1 cellular context compared by ENCODE assay signal in genomic region chr19:530133-531008, GRCh38.
TF ChIP-seq lines count a peak whose summit lies in the region.

No MANE protein-coding gene starts in this region.

TF ChIP-seq in HepG2, 621 proteins besides CTCF, POLR2A, EP300 and RAD21 (continued from another document and continues in another):
- TF ChIP-seq DNMT3B (CRISPR knock-in tag; conservative IDR thresholded peaks at IDR 0.05) (no peak), ZNF607 (CRISPR knock-in tag; IDR thresholded peaks at IDR 0.05; ENCODE audit: borderline replicate concordance) (no peak; the same call in 1 of the 2 replicates), KDM5A (IDR thresholded peaks at IDR 0.05; ENCODE audit: borderline replicate concordance, low read length) (no peak), ZNF317 (CRISPR knock-in tag; IDR thresholded peaks at IDR 0.05) (no peak), ZNF367 (CRISPR knock-in tag; IDR thresholded peaks at IDR 0.05; ENCODE audit: borderline replicate concordance) (no peak), NCOA1 (CRISPR knock-in tag; IDR thresholded peaks at IDR 0.05) (no peak), ERF (CRISPR knock-in tag; IDR thresholded peaks at IDR 0.05) (no peak), ZNF205 (CRISPR knock-in tag; IDR thresholded peaks at IDR 0.05) (no peak), ZBTB20 (CRISPR knock-in tag; IDR thresholded peaks at IDR 0.05; ENCODE audit: borderline replicate concordance, low read depth) (no peak; the same call in 1 of the 2 replicates), CENPX (CRISPR knock-in tag; IDR thresholded peaks at IDR 0.05) (no peak), ZNF142 (CRISPR knock-in tag; IDR thresholded peaks at IDR 0.05) (no peak), RFX5 (IDR thresholded peaks at IDR 0.05; ENCODE audit: low read depth, low read length) (no peak), RFX1 (IDR thresholded peaks at IDR 0.05) (no peak), ZNF672 (CRISPR knock-in tag; IDR thresholded peaks at IDR 0.05) (no peak), JUN (CRISPR knock-in tag; IDR thresholded peaks at IDR 0.05) (no peak), PLSCR1 (CRISPR knock-in tag; IDR thresholded peaks at IDR 0.05; ENCODE audit: borderline replicate concordance) (no peak), XBP1 (CRISPR knock-in tag; IDR thresholded peaks at IDR 0.05) (no peak), HOXA9 (CRISPR knock-in tag; IDR thresholded peaks at IDR 0.05; ENCODE audit: borderline replicate concordance) (no peak), SYNCRIP (IDR thresholded peaks at IDR 0.05; ENCODE audit: insufficient read depth, low read depth, low read length) (no peak), MEIS1 (CRISPR knock-in tag; IDR thresholded peaks at IDR 0.05; ENCODE audit: borderline replicate concordance) (no peak), ZNF713 (CRISPR knock-in tag; IDR thresholded peaks at IDR 0.05) (no peak), ZNF512 (CRISPR knock-in tag; IDR thresholded peaks at IDR 0.05) (no peak), ZNF143 (CRISPR knock-in tag; IDR thresholded peaks at IDR 0.05) (no peak), TAF15 (IDR thresholded peaks at IDR 0.05; ENCODE audit: low read depth, low read length, poor library complexity, severe bottlenecking) (peak; percentile 72), REST (IDR thresholded peaks at IDR 0.05; ENCODE audit: borderline replicate concordance in 1 of 2, low read depth in 1 of 2, low read length in 2 of 2) (no peak), ZNF501 (CRISPR knock-in tag; IDR thresholded peaks at IDR 0.05) (peak; percentile 80), KLF15 (CRISPR knock-in tag; IDR thresholded peaks at IDR 0.05; ENCODE audit: borderline replicate concordance) (no peak), TFAP4 (IDR thresholded peaks at IDR 0.05; ENCODE audit: borderline replicate concordance, low read depth) (no peak; the same call in 1 of the 2 replicates), KLF12 (CRISPR knock-in tag; IDR thresholded peaks at IDR 0.05; ENCODE audit: borderline replicate concordance) (no peak), JUND (CRISPR knock-in tag; IDR thresholded peaks at IDR 0.05) (no peak), ZSCAN31 (CRISPR knock-in tag; IDR thresholded peaks at IDR 0.05; ENCODE audit: low read depth) (no peak), ZFP1 (CRISPR knock-in tag; IDR thresholded peaks at IDR 0.05) (no peak), CREBL2 (CRISPR knock-in tag; IDR thresholded peaks at IDR 0.05; ENCODE audit: borderline replicate concordance) (no peak), TCF7 (IDR thresholded peaks at IDR 0.05; ENCODE audit: low read depth) (no peak), ZNF766 (CRISPR knock-in tag; IDR thresholded peaks at IDR 0.05; ENCODE audit: borderline replicate concordance) (0 out of 2 replicates have a peak, but pooled peaks have one; percentile 34), SMAD9 (CRISPR knock-in tag; IDR thresholded peaks at IDR 0.05) (no peak), FOSL1 (CRISPR knock-in tag; IDR thresholded peaks at IDR 0.05; ENCODE audit: borderline replicate concordance) (no peak), ZBTB43 (CRISPR knock-in tag; conservative IDR thresholded peaks at IDR 0.05) (no peak), GTF3A (CRISPR knock-in tag; conservative IDR thresholded peaks at IDR 0.05) (no peak), ZNF616 (CRISPR knock-in tag; IDR thresholded peaks at IDR 0.05; ENCODE audit: low read depth) (no peak), CHD2 (IDR thresholded peaks at IDR 0.05; ENCODE audit: low read depth, low read length) (no peak), MAFG (CRISPR knock-in tag; IDR thresholded peaks at IDR 0.05) (no peak), ZNF75D (CRISPR knock-in tag; IDR thresholded peaks at IDR 0.05; ENCODE audit: borderline replicate concordance) (no peak), ELK4 (CRISPR knock-in tag; IDR thresholded peaks at IDR 0.05; ENCODE audit: borderline replicate concordance) (no peak), AKAP8 (CRISPR knock-in tag; IDR thresholded peaks at IDR 0.05) (peak; percentile 21; the same call in 1 of the 2 replicates), TMF1 (CRISPR knock-in tag; IDR thresholded peaks at IDR 0.05; ENCODE audit: low read depth) (no peak), ZNF737 (CRISPR knock-in tag; IDR thresholded peaks at IDR 0.05; ENCODE audit: borderline replicate concordance) (no peak), MAF1 (CRISPR knock-in tag; IDR thresholded peaks at IDR 0.05; ENCODE audit: borderline replicate concordance) (no peak), CENPBD1 (CRISPR knock-in tag; IDR thresholded peaks at IDR 0.05; ENCODE audit: borderline replicate concordance, low read depth) (no peak), IKZF1 (IDR thresholded peaks at IDR 0.05) (no peak), NFE2 (CRISPR knock-in tag; IDR thresholded peaks at IDR 0.05) (no peak), KDM4B (CRISPR knock-in tag; IDR thresholded peaks at IDR 0.05) (no peak), HNF4A (CRISPR knock-in tag; IDR thresholded peaks at IDR 0.05) (peak; percentile 72), ONECUT2 (CRISPR knock-in tag; IDR thresholded peaks at IDR 0.05) (no peak), ZNF709 (CRISPR knock-in tag; IDR thresholded peaks at IDR 0.05) (no peak), ZBTB8A (CRISPR knock-in tag; IDR thresholded peaks at IDR 0.05; ENCODE audit: borderline replicate concordance, low read depth) (no peak), MLLT10 (CRISPR knock-in tag; IDR thresholded peaks at IDR 0.05) (no peak)
